Comparison of ENCODE assay signal across 12 cellular contexts in genomic region chr6:87115402-87116135, GRCh38. TPM values are rescaled to one million over a fixed set of nuclear protein-coding genes. Genes with fewer than 3 reads are reported as not detected.
DNase-seq lines count a peak whose midpoint lies in the region; ATAC-seq and TF ChIP-seq lines count a peak whose summit lies in the region.
"Had no signal": no experiment of that assay in that cellular context is flagged by ENCODE, and none has a peak within 500 bp of the region (broad histone marks: within the 10 kb centered on the region; RNA-seq: fewer than 3 reads in every experiment).

No MANE protein-coding gene starts in this region.

- H3K36me3 ChIP-seq in transverse colon, result no peaks in the 10 kb centered on the region
- H3K36me3 ChIP-seq: thyroid gland had no signal

- in situ Hi-C loops in transverse colon (cut with MboI; ENCODE audit: low pct_ligation_motif_present in 1 of 4, low pct_unique_long_range_greater_than_20kb in 1 of 4, low sequenced_read_pairs in 3 of 4), result no loop called here

- H3K14ac ChIP-seq in H9 (ENCODE audit: insufficient read depth, low read length), result no peak overlapping the region

- H3K4me2 ChIP-seq in H9 (ENCODE audit: insufficient read depth, insufficient read length, low read length), result no peak overlapping the region

- no peaks in the 10 kb centered on the region for H4K20me1 ChIP-seq in H9 (ENCODE audit: control insufficient read depth, insufficient read depth, insufficient read length)

- H3K4me3 Mint-ChIP-seq in H9, result no peak overlapping the region

- H4K91ac ChIP-seq in H9 (ENCODE audit: insufficient read length, low read depth, low read length), result no peak overlapping the region

- no peak for TF ChIP-seq POLR2A in transverse colon (IDR thresholded peaks at IDR 0.05)

- H4K8ac ChIP-seq in H9 (replicated peaks; ENCODE audit: insufficient read length, low read depth, low read length), result no peak overlapping the region

- WGBS in H9 (ENCODE audit: extremely low coverage, insufficient read length, low lambda C conversion rate), result no CpG with 5 or more reads among the region's 2 CpGs
- WGBS in transverse colon (ENCODE audit: low coverage in 1 of 2), 2 donors, result 75 to 89% methylated on average over 1 to 2 of the region's 2 CpGs

- no peak for TF ChIP-seq CTCF in H9 (conservative IDR thresholded peaks at IDR 0.05)
- TF ChIP-seq CTCF in transverse colon (IDR thresholded peaks at IDR 0.05), result no peak

- H2BK120ac ChIP-seq in H9 (ENCODE audit: low read depth, low read length, poor library complexity, severe bottlenecking), result no peak overlapping the region

- H3K27ac Mint-ChIP-seq in H9, result peak overlapping the region; percentile 12 to 75 (median 59); a peak in 5 of 7 replicates

- H3K4me1 ChIP-seq in H9 (ENCODE audit: insufficient read depth, low read length), result peaks cover 4% of the 10 kb centered on the region; the same call in 1 of the 2 replicates
- no peaks in the 10 kb centered on the region for H3K4me1 ChIP-seq in transverse colon
- H3K4me1 ChIP-seq: thyroid gland had no signal

- no peak overlapping the region for H2BK5ac ChIP-seq in H9 (ENCODE audit: insufficient read length, low read length)

- no peaks in the 10 kb centered on the region for H3K23me2 ChIP-seq in H9 (ENCODE audit: insufficient read length, low read depth, low read length, poor library complexity, severe bottlenecking)

- intact Hi-C loops in transverse colon (cut with DNase I; ENCODE audit: low total_unique reads), result no loop called here

- no peak for TF ChIP-seq EP300 in transverse colon (IDR thresholded peaks at IDR 0.05; ENCODE audit: low read depth)

- H3K27me3 ChIP-seq in H9 (ENCODE audit: insufficient read depth, low read length) (no peaks in the 10 kb centered on the region), transverse colon (no peaks in the 10 kb centered on the region)
- H3K27me3 ChIP-seq: thyroid gland had no signal

- H3K18ac ChIP-seq in H9 (ENCODE audit: insufficient read length, low read depth, low read length), result no peak overlapping the region

- H3K27ac ChIP-seq in H9 (ENCODE audit: insufficient read length, low read depth, low read length) (no peak overlapping the region), transverse colon (no peak overlapping the region)
- H3K27ac ChIP-seq: thyroid gland had no signal

- H3K23ac ChIP-seq in H9 (ENCODE audit: insufficient read length, low read depth, low read length), result no peak overlapping the region

- H3K36me3 Mint-ChIP-seq in H9 (ENCODE audit: insufficient read depth in 1 of 3, low read depth in 3 of 3), result no peaks in the 10 kb centered on the region

- no peak overlapping the region for H3K9ac ChIP-seq in H9 (ENCODE audit: extremely low read depth, insufficient read length, low read length)

- H2BK12ac ChIP-seq in H9 (ENCODE audit: insufficient read length, low read depth, low read length), result no peak overlapping the region

- peak; percentile 93 for ATAC-seq in GM18858 (IDR thresholded peaks at IDR 0.05; ENCODE audit: unreplicated experiment)
- peak; percentile 89 for ATAC-seq in HG03457 (IDR thresholded peaks at IDR 0.05; ENCODE audit: unreplicated experiment)

- H4K5ac ChIP-seq in H9 (ENCODE audit: insufficient read length, low read depth, low read length), result no peak overlapping the region

- H3K4me1 Mint-ChIP-seq in H9, result peaks cover 21 to 28% of the 10 kb centered on the region in 2 experiments

- H3K79me1 ChIP-seq in H9 (ENCODE audit: insufficient read depth, low read depth, low read length, poor library complexity, severe bottlenecking), result no peaks in the 10 kb centered on the region

- H2AFZ ChIP-seq in H9 (ENCODE audit: low read length), result no peak overlapping the region

- H3K4me3 ChIP-seq in transverse colon, result no peak overlapping the region
- H3K4me3 ChIP-seq: thyroid gland had no signal

- H2BK15ac ChIP-seq in H9 (ENCODE audit: low read depth, low read length), result no peak overlapping the region

- no peak overlapping the region for H2BK20ac ChIP-seq in H9 (ENCODE audit: low read depth, low read length, poor library complexity, severe bottlenecking)

- H3K56ac ChIP-seq in H9 (ENCODE audit: insufficient read length, low read depth, low read length), result no peak overlapping the region

- no peaks in the 10 kb centered on the region for H3K27me3 Mint-ChIP-seq in H9 (ENCODE audit: low read depth)

- no peaks in the 10 kb centered on the region for H3K79me2 ChIP-seq in H9 (ENCODE audit: insufficient read depth, low read length)

- no peak overlapping the region for H3T11ph ChIP-seq in H9 (ENCODE audit: low read length)

- H3K9me3 Mint-ChIP-seq in H9, result no peaks in the 10 kb centered on the region

- H2AK5ac ChIP-seq in H9 (ENCODE audit: insufficient read length, low read length), result no peak overlapping the region

- no peak overlapping the region for H3K4ac ChIP-seq in H9 (ENCODE audit: low read depth, low read length)

- H3K9me3 ChIP-seq in H9 (ENCODE audit: control insufficient read depth, low read depth, low read length), result no peaks in the 10 kb centered on the region
- H3K9me3 ChIP-seq in transverse colon, result no peaks in the 10 kb centered on the region
- H3K9me3 ChIP-seq: thyroid gland had no signal

- DNase-seq in AML-193 (lab: John Stamatoyannopoulos, UW) (peak; percentile 8 to 35), H9 (no peak), kidney tubule cell (ENCODE audit: low spot score) (no peak), NCI-H82 treated with DMSO at 0.1 percent for 48 hours (lab: John Stamatoyannopoulos, UW; ENCODE audit: unreplicated experiment) (no peak), transverse colon (no peak), NCI-H526 treated with DMSO at 0.1 percent for 48 hours (lab: John Stamatoyannopoulos, UW) (no peak)
- DNase-seq: hypothalamus, NCI-H1694, thyroid gland had no signal

RNA-seq across cellular contexts. Expression of gene CGA, which starts 20.7 kb away (rescaled TPM):
- total RNA-seq in H9 (2021) (not detected in 2 replicates), transverse colon (not detected)
- total RNA-seq: myocyte, thyroid gland had no signal

RNA-seq across cellular contexts. Expression of gene ZNF292, which starts 39.8 kb away (rescaled TPM):
- 36.2 and 38.7 TPM in 2 replicates for total RNA-seq in H9 (2021)
- 10 to 100 TPM; 18.5 to 61.8 (median 42.4) TPM for total RNA-seq in transverse colon

Comparison
In these comparisons a context has a peak if more than half of its experiments do, and no peak if none do; other contexts are left out.
1. DNase-seq: peak in AML-193 (2 of 2); none in H9 (single experiment), kidney tubule cell (single experiment), NCI-H82 treated with DMSO at 0.1 percent for 48 hours (single experiment), transverse colon (single experiment) and NCI-H526 treated with DMSO at 0.1 percent for 48 hours (single experiment).